In genomic region chr20:31844737-31845299, GRCh38 we compare ENCODE assay signal across 17 cellular contexts. TPM values are rescaled to one million over a fixed set of nuclear protein-coding genes. Genes with fewer than 3 reads are reported as not detected.
A peak's percentile ranks its signal among the peaks of the same experiment; 100 is the strongest.
DNase-seq lines count a peak whose midpoint lies in the region; ATAC-seq and TF ChIP-seq lines count a peak whose summit lies in the region.
"Had no signal": no experiment of that assay in that cellular context is flagged by ENCODE, and none has a peak within 500 bp of the region (broad histone marks: within the 10 kb centered on the region; RNA-seq: fewer than 3 reads in every experiment).

No MANE protein-coding gene starts in this region.

- H3K27ac Mint-ChIP-seq in GM23338 = no peak overlapping the region
- H3K27ac Mint-ChIP-seq in activated CD4-positive, alpha-beta T cell treated with anti-CD3 and anti-CD28 coated beads, Interleukin-2, amount 10 ng/mL, durations not matched to agents 24 days and 14 days = no peak overlapping the region

- no peaks in the 10 kb centered on the region for H3K79me2 ChIP-seq in GM23338 (replicated peaks; ENCODE audit: insufficient read depth)
- H3K79me2 ChIP-seq: parathyroid adenoma had no signal

- peak overlapping the region; percentile 14 for H4K91ac ChIP-seq in mesenchymal stem cell (ENCODE audit: low read length)

- no peak overlapping the region for H3K4me2 ChIP-seq in GM23338
- H3K4me2 ChIP-seq in mesenchymal stem cell (ENCODE audit: low read length, poor library complexity, severe bottlenecking) = no peak overlapping the region

- no peak overlapping the region for H3K23ac ChIP-seq in mesenchymal stem cell (ENCODE audit: low read length in 2 of 2)

- no peak overlapping the region for H2BK120ac ChIP-seq in mesenchymal stem cell (ENCODE audit: low read depth, low read length)

- H3K4me1 ChIP-seq in GM23338 (ENCODE audit: insufficient read depth) (peaks cover 22% of the 10 kb centered on the region), ascending aorta (peaks cover 36 to 44% of the 10 kb centered on the region in 2 donors), mesenchymal stem cell (ENCODE audit: control insufficient read depth, insufficient read depth, low read depth, low read length) (peaks cover 56% of the 10 kb centered on the region), testis (peaks cover 17% of the 10 kb centered on the region), sigmoid colon (no peaks in the 10 kb centered on the region)
- H3K4me1 ChIP-seq: foreskin keratinocyte had no signal

- 0 out of 2 replicates have a peak, but pooled peaks cover 2% of the 10 kb centered on the region for H3F3A ChIP-seq in GM23338 (replicated peaks; ENCODE audit: low read depth)

- TF ChIP-seq CTCF in GM23338 (conservative IDR thresholded peaks at IDR 0.05; ENCODE audit: low read depth in 2 of 2) (no peak), ascending aorta (IDR thresholded peaks at IDR 0.05) (no peak), testis (IDR thresholded peaks at IDR 0.05) (no peak), sigmoid colon (IDR thresholded peaks at IDR 0.05) (no peak)

- H3K27ac ChIP-seq in GM23338 (ENCODE audit: low read depth) (no peak overlapping the region), ascending aorta (peak overlapping the region; percentile 94 to 95), mesenchymal stem cell (ENCODE audit: low read length, poor library complexity, severe bottlenecking) (no peak overlapping the region), testis (peak overlapping the region; percentile 45 to 53), sigmoid colon (peak overlapping the region in 2 of 4 donors; percentile 3 to 46)
- H3K27ac ChIP-seq: foreskin keratinocyte, parathyroid adenoma had no signal

- ATAC-seq in GM23338 = no peak
- ATAC-seq: foreskin keratinocyte, K562 had no signal

- TF ChIP-seq POLR2A in testis (IDR thresholded peaks at IDR 0.05) (no peak), sigmoid colon (IDR thresholded peaks at IDR 0.05) (no peak)

- no peak overlapping the region for H2BK15ac ChIP-seq in mesenchymal stem cell (ENCODE audit: low read depth, poor library complexity, severe bottlenecking)

- no peak for TF ChIP-seq EP300 in sigmoid colon (IDR thresholded peaks at IDR 0.05)

- H3K9me2 ChIP-seq in GM23338 (ENCODE audit: insufficient read depth) = 0 out of 2 replicates have a peak, but pooled peaks cover 5% of the 10 kb centered on the region

- H3K14ac ChIP-seq in mesenchymal stem cell (ENCODE audit: low read length in 2 of 2) = peak overlapping the region in 1 of 2 experiments; percentile 63

- peak overlapping the region in 1 of 2 experiments; percentile 19 for H2BK12ac ChIP-seq in mesenchymal stem cell (ENCODE audit: low read length in 2 of 2)

- H3K27me3 ChIP-seq in GM23338 (ENCODE audit: insufficient read depth) (peaks cover 28% of the 10 kb centered on the region), ascending aorta (no peaks in the 10 kb centered on the region), mesenchymal stem cell (ENCODE audit: control insufficient read depth in 1 of 2, insufficient read depth in 1 of 2, low read length in 2 of 2) (peaks cover 31 to 73% of the 10 kb centered on the region in 2 experiments), testis (no peaks in the 10 kb centered on the region), sigmoid colon (peaks cover 4 to 7% (median 5%) of the 10 kb centered on the region in 3 donors)

- H2AK5ac ChIP-seq in mesenchymal stem cell (ENCODE audit: low read length, severe bottlenecking) = peak overlapping the region; percentile 28

- H4K8ac ChIP-seq in mesenchymal stem cell (ENCODE audit: low read length) = no peak overlapping the region

- H3K9me3 Mint-ChIP-seq in GM23338 = peaks cover 25% of the 10 kb centered on the region
- H3K9me3 Mint-ChIP-seq in activated CD4-positive, alpha-beta T cell treated with anti-CD3 and anti-CD28 coated beads, Interleukin-2, amount 10 ng/mL, durations not matched to agents 24 days and 14 days = no peaks in the 10 kb centered on the region

- intact Hi-C loops in ascending aorta (cut with DNase I) (loop anchor here (1.0 to 10.0 kb wide), 4 partner anchors 26 to 283 kb away; partner anchors contain the start of genes BCL2L1, DUSP15 and TTLL9), testis (cut with DNase I; ENCODE audit: low total_unique reads) (no loop called here), sigmoid colon (cut with DNase I) (no loop called here)
- intact Hi-C loops in activated CD4-positive, alpha-beta T cell treated with anti-CD3 and anti-CD28 coated beads, Interleukin-2, amount 10 ng/mL, durations not matched to agents 24 days and 14 days (cut with micrococcal nuclease) = no loop called here

- peak overlapping the region in 1 of 2 experiments; percentile 1 for H3K18ac ChIP-seq in mesenchymal stem cell (ENCODE audit: low read depth in 1 of 2, low read length in 2 of 2)

- WGBS in mesenchymal stem cell = 94% methylated on average over 28 of the region's 28 CpGs
- 79 to 93% methylated on average over 3 to 25 of the region's 28 CpGs for WGBS in testis, 2 donors
- 90 to 91% methylated on average over 28 of the region's 28 CpGs for WGBS in sigmoid colon, 2 donors

- H3K36me3 ChIP-seq in GM23338 (ENCODE audit: insufficient read depth) (no peaks in the 10 kb centered on the region), ascending aorta (no peaks in the 10 kb centered on the region), mesenchymal stem cell (ENCODE audit: control insufficient read depth in 1 of 2, insufficient read depth in 2 of 2, low read depth in 1 of 2, low read length in 2 of 2) (peaks cover 0 to 3% of the 10 kb centered on the region in 2 experiments), testis (ENCODE audit: low read depth, missing control alignments) (no peaks in the 10 kb centered on the region), sigmoid colon (no peaks in the 10 kb centered on the region)

- H3K9me3 ChIP-seq in ascending aorta (no peaks in the 10 kb centered on the region), mesenchymal stem cell (ENCODE audit: control insufficient read depth, low read length) (no peaks in the 10 kb centered on the region), testis (no peaks in the 10 kb centered on the region), sigmoid colon (no peaks in the 10 kb centered on the region)

- H2AFZ ChIP-seq in GM23338 (peak overlapping the region; percentile 95; the same call in 1 of the 2 replicates), mesenchymal stem cell (ENCODE audit: low read depth, low read length) (no peak overlapping the region)

- H3K4me3 Mint-ChIP-seq in GM23338 = no peak overlapping the region
- H3K4me3 Mint-ChIP-seq in activated CD4-positive, alpha-beta T cell treated with anti-CD3 and anti-CD28 coated beads, Interleukin-2, amount 10 ng/mL, durations not matched to agents 24 days and 14 days = no peak overlapping the region

- no peaks in the 10 kb centered on the region for H3K36me3 Mint-ChIP-seq in GM23338 (ENCODE audit: low read depth)
- no peaks in the 10 kb centered on the region for H3K36me3 Mint-ChIP-seq in activated CD4-positive, alpha-beta T cell treated with anti-CD3 and anti-CD28 coated beads, Interleukin-2, amount 10 ng/mL, durations not matched to agents 24 days and 14 days (ENCODE audit: low read depth)

- H3K27me3 Mint-ChIP-seq in GM23338 (ENCODE audit: insufficient read depth, low read depth, poor library complexity) = peaks cover 10% of the 10 kb centered on the region
- H3K27me3 Mint-ChIP-seq in activated CD4-positive, alpha-beta T cell treated with anti-CD3 and anti-CD28 coated beads, Interleukin-2, amount 10 ng/mL, durations not matched to agents 24 days and 14 days = peaks cover 5% of the 10 kb centered on the region

- no peak overlapping the region for H3K9ac ChIP-seq in mesenchymal stem cell (ENCODE audit: low read length)
- H3K9ac ChIP-seq: parathyroid adenoma had no signal

- no peak overlapping the region for H3K4me3 ChIP-seq in GM23338
- peak overlapping the region; percentile 52 to 70 for H3K4me3 ChIP-seq in ascending aorta
- H3K4me3 ChIP-seq in mesenchymal stem cell (ENCODE audit: insufficient read depth in 1 of 2, low read depth in 1 of 2, low read length in 2 of 2) = peak overlapping the region in 1 of 2 experiments; percentile 1
- peak overlapping the region; percentile 39 to 55 for H3K4me3 ChIP-seq in testis
- peak overlapping the region in 1 of 4 donors; percentile 14 for H3K4me3 ChIP-seq in sigmoid colon
- H3K4me3 ChIP-seq: K562 had no signal

- peaks cover 24% of the 10 kb centered on the region for H3K4me1 Mint-ChIP-seq in GM23338
- H3K4me1 Mint-ChIP-seq in activated CD4-positive, alpha-beta T cell treated with anti-CD3 and anti-CD28 coated beads, Interleukin-2, amount 10 ng/mL, durations not matched to agents 24 days and 14 days = no peaks in the 10 kb centered on the region

- H3K79me1 ChIP-seq in mesenchymal stem cell (replicated peaks; ENCODE audit: low read length, poor library complexity, severe bottlenecking) = no peaks in the 10 kb centered on the region

- H3K4ac ChIP-seq in mesenchymal stem cell (ENCODE audit: low read depth in 1 of 2, low read length in 2 of 2) = no peak overlapping the region

- H2BK5ac ChIP-seq in mesenchymal stem cell (ENCODE audit: low read depth, low read length, poor library complexity, severe bottlenecking) = no peak overlapping the region

- H4K20me1 ChIP-seq in GM23338 (replicated peaks; ENCODE audit: insufficient read depth) = no peaks in the 10 kb centered on the region

- no peak for DNase-seq in GM23338 (ENCODE audit: low spot score)
- no peak for DNase-seq in ascending aorta (ENCODE audit: low spot score in 2 of 2)
- DNase-seq in mesenchymal stem cell = no peak
- DNase-seq in testis = no peak
- no peak for DNase-seq in KG1 (lab: John Stamatoyannopoulos, UW)
- no peak for DNase-seq in activated CD4-positive, alpha-beta T cell treated with anti-CD3 and anti-CD28 coated beads, Interleukin-2, amount 10 ng/mL, durations not matched to agents 24 days and 14 days
- DNase-seq in sigmoid colon = no peak
- DNase-seq: activated CD4-positive, alpha-beta T cell treated with anti-CD3 and anti-CD28 coated beads for 1 hour; cortex of kidney; DND-41; foreskin keratinocyte; NCI-H524; small intestine; T1000 had no signal

RNA-seq across cellular contexts. Expression of gene FOXS1, which starts 0.6 kb away (rescaled TPM):
- total RNA-seq in GM23338 (2014; rRNA removed; shearing (Covaris generic)) = not detected in 2 replicates
- polyA plus RNA-seq in GM23338 (2016; fragmentation: Nextera tagmentation; extraction: Ambion mirVana) (0.26 TPM in 1 of 2 replicates, not detected in the other), testis (ENCODE audit: insufficient read depth, low read depth, low replicate concordance) (10.0 TPM), sigmoid colon (under 1 TPM in 2 of 3 donors, not detected in 1; 0.60 to 0.66 TPM)
- total RNA-seq in ascending aorta (21.8 TPM), testis (1 to 10 TPM; 4.3 to 4.4 TPM), sigmoid colon (not detected)
- polyA plus RNA-seq in mesenchymal stem cell (2013, experiment 1 of 2) = 0.23 TPM
- 0.26 TPM for polyA plus RNA-seq in mesenchymal stem cell (2013, experiment 2 of 2)
- total RNA-seq in activated CD4-positive, alpha-beta T cell treated with anti-CD3 and anti-CD28 coated beads, Interleukin-2, amount 10 ng/mL, durations not matched to agents 24 days and 14 days = not detected in 2 replicates
- total RNA-seq: endothelial cell of umbilical vein, foreskin keratinocyte, K562 had no signal
- polyA plus RNA-seq: foreskin keratinocyte, K562 had no signal

RNA-seq across cellular contexts. Expression of gene DUSP15, which starts 25.5 kb away (rescaled TPM):
- total RNA-seq in GM23338 (2014; rRNA removed; shearing (Covaris generic)) = 2.8 and 5.9 TPM in 2 replicates
- polyA plus RNA-seq in GM23338 (2016; fragmentation: Nextera tagmentation; extraction: Ambion mirVana) (0.61 and 0.99 TPM in 2 replicates), testis (ENCODE audit: insufficient read depth, low read depth, low replicate concordance) (182 TPM), sigmoid colon (1 to 10 TPM in 1 of 3 donors, under 1 TPM in 1, not detected in 1; 0.60 to 1.2 TPM)
- total RNA-seq in ascending aorta (13.0 TPM), testis (100 to 1,000 TPM; 175 to 274 TPM), sigmoid colon (1 to 10 TPM in 3 of 4 donors, not detected in 1; 1.7 to 2.6 (median 2.0) TPM)
- polyA plus RNA-seq in mesenchymal stem cell (2013, experiment 1 of 2) = 0.10 TPM
- polyA plus RNA-seq in mesenchymal stem cell (2013, experiment 2 of 2) = 0.11 TPM
- total RNA-seq in activated CD4-positive, alpha-beta T cell treated with anti-CD3 and anti-CD28 coated beads, Interleukin-2, amount 10 ng/mL, durations not matched to agents 24 days and 14 days = not detected in 2 replicates
- total RNA-seq: endothelial cell of umbilical vein, foreskin keratinocyte, K562 had no signal
- polyA plus RNA-seq: foreskin keratinocyte had no signal

RNA-seq across cellular contexts. Expression of gene TTLL9, which starts 25.6 kb away (rescaled TPM):
- total RNA-seq in GM23338 (2014; rRNA removed; shearing (Covaris generic)) = 0.39 TPM in 1 of 2 replicates, not detected in the other
- polyA plus RNA-seq in GM23338 (2016; fragmentation: Nextera tagmentation; extraction: Ambion mirVana) = not detected in 2 replicates
- total RNA-seq in ascending aorta = not detected
- not detected for polyA plus RNA-seq in mesenchymal stem cell (2013, experiment 1 of 2)
- 0.03 TPM for polyA plus RNA-seq in mesenchymal stem cell (2013, experiment 2 of 2)
- total RNA-seq in testis = 10 to 100 TPM in 1 of 2 donors, 1 to 10 TPM in 1; 8.7 to 19.1 TPM
- 32.7 TPM for polyA plus RNA-seq in testis (ENCODE audit: insufficient read depth, low read depth, low replicate concordance)
- not detected in 2 replicates for total RNA-seq in activated CD4-positive, alpha-beta T cell treated with anti-CD3 and anti-CD28 coated beads, Interleukin-2, amount 10 ng/mL, durations not matched to agents 24 days and 14 days
- total RNA-seq in sigmoid colon = 1 to 10 TPM in 1 of 4 donors, not detected in 3; 1.1 TPM
- polyA plus RNA-seq in sigmoid colon = under 1 TPM in 1 of 3 donors, not detected in 2; 0.15 TPM
- total RNA-seq: endothelial cell of umbilical vein, foreskin keratinocyte, K562 had no signal
- polyA plus RNA-seq: foreskin keratinocyte had no signal

RNA-seq across cellular contexts. Expression of gene MYLK2, which starts 25.7 kb away (rescaled TPM):
- 0.28 TPM in 1 of 2 replicates, not detected in the other for total RNA-seq in GM23338 (2014; rRNA removed; shearing (Covaris generic))
- polyA plus RNA-seq in GM23338 (2016; fragmentation: Nextera tagmentation; extraction: Ambion mirVana) (0.21 and 0.23 TPM in 2 replicates), testis (ENCODE audit: insufficient read depth, low read depth, low replicate concordance) (1.6 TPM), sigmoid colon (under 1 TPM in 1 of 3 donors, not detected in 2; 0.39 TPM)
- total RNA-seq in ascending aorta (not detected), testis (1 to 10 TPM; 1.2 to 1.3 TPM), sigmoid colon (under 1 TPM in 2 of 4 donors, not detected in 2; 0.16 to 0.81 TPM)
- polyA plus RNA-seq in mesenchymal stem cell (2013, experiment 1 of 2) = 0.06 TPM
- polyA plus RNA-seq in mesenchymal stem cell (2013, experiment 2 of 2) = 0.04 TPM
- 0.26 and 0.28 TPM in 2 replicates for total RNA-seq in activated CD4-positive, alpha-beta T cell treated with anti-CD3 and anti-CD28 coated beads, Interleukin-2, amount 10 ng/mL, durations not matched to agents 24 days and 14 days

Comparison
In these comparisons a context has a peak if more than half of its experiments do, and no peak if none do; other contexts are left out.
1. H3K27ac ChIP-seq: peak in ascending aorta (2 of 2) and testis (2 of 2); none in GM23338 (single experiment) and mesenchymal stem cell (single experiment).
2. RNA of gene DUSP15, which starts 25.5 kb away (total RNA-seq): 175 to 274 TPM in testis; 13.0 TPM in ascending aorta (single experiment), 2.8 to 5.9 TPM in GM23338, 1.7 to 2.6 TPM in sigmoid colon and not detected in activated CD4-positive, alpha-beta T cell treated with anti-CD3 and anti-CD28 coated beads, Interleukin-2, amount 10 ng/mL, durations not matched to agents 24 days and 14 days; every median in the first group is over 10 times any median in the second.